Comparison of ENCODE assay signal across 8 cellular contexts in genomic region chr5:50958852-50959457, GRCh38.
DNase-seq lines count a peak whose midpoint lies in the region; ATAC-seq and TF ChIP-seq lines count a peak whose summit lies in the region.

No MANE protein-coding gene starts in this region.

- H3F3A ChIP-seq in SK-N-SH (replicated peaks; ENCODE audit: insufficient read depth), result peaks cover 8% of the 10 kb centered on the region

- no peaks in the 10 kb centered on the region for H3K79me2 ChIP-seq in Karpas-422 (ENCODE audit: low read length)
- H3K79me2 ChIP-seq in SK-N-SH (ENCODE audit: insufficient read depth), result no peaks in the 10 kb centered on the region

- H3K4me3 ChIP-seq in Karpas-422 (ENCODE audit: low read length) (no peak overlapping the region), SK-N-SH (ENCODE audit: low read depth in 2 of 2, low read length in 1 of 2) (peak overlapping the region in 1 of 2 experiments; percentile 23; a peak in 1 of 4 replicates), testis (no peak overlapping the region)

- TF ChIP-seq RAD21 in SK-N-SH (IDR thresholded peaks at IDR 0.05; ENCODE audit: low read length), result peak; percentile 86

- no peaks in the 10 kb centered on the region for H3K36me3 ChIP-seq in Karpas-422 (ENCODE audit: insufficient read depth, low read length)
- H3K36me3 ChIP-seq in SK-N-SH (replicated peaks in 1 of 2; ENCODE audit: control insufficient read depth in 1 of 2, insufficient read depth in 2 of 2, low read length in 1 of 2), result no peaks in the 10 kb centered on the region
- H3K36me3 ChIP-seq in testis (ENCODE audit: low read depth, missing control alignments), result no peaks in the 10 kb centered on the region

- H3K4me1 ChIP-seq in Karpas-422 (ENCODE audit: low read length) (peaks cover 7% of the 10 kb centered on the region), SK-N-SH (ENCODE audit: control insufficient read depth in 1 of 2, insufficient read depth in 2 of 2, low read depth in 1 of 2, low read length in 1 of 2) (peaks cover 0 to 9% of the 10 kb centered on the region in 2 experiments; a peak in 2 of 4 replicates), testis (no peaks in the 10 kb centered on the region)

- POLR2A ChIA-PET in GM10248 (lab: Yijun Ruan, JAX) (no interaction called here), SK-N-SH (lab: Yijun Ruan, JAX) (interaction anchor here (0.6 kb wide), 1 partner anchor 8 kb away, joined by 4 read pairs; no protein-coding TSS in a partner anchor)

- no peaks in the 10 kb centered on the region for H3K27me3 ChIP-seq in Karpas-422 (ENCODE audit: low read length)
- H3K27me3 ChIP-seq in SK-N-SH (ENCODE audit: insufficient read depth), result peaks cover 2% of the 10 kb centered on the region; the same call in 1 of the 2 replicates
- no peaks in the 10 kb centered on the region for H3K27me3 ChIP-seq in testis

- no peak for ATAC-seq in HG03442 (IDR thresholded peaks at IDR 0.05; ENCODE audit: unreplicated experiment)

- CTCF ChIA-PET in GM10248 (lab: Yijun Ruan, JAX), result interaction anchor here (0.8 to 3.2 kb wide), 18 partner anchors 9 to 1708 kb away, joined by 3 to 16 read pairs (median 4); no protein-coding TSS in a partner anchor
- CTCF ChIA-PET in SK-N-SH (lab: Yijun Ruan, JAX), result interaction anchor here (0.6 to 2.9 kb wide), 61 partner anchors 9 to 1990 kb away, joined by 3 to 30 read pairs (median 4); partner anchors contain the start of genes ITGA1 and PELO

- H3K9me2 ChIP-seq in Karpas-422 (replicated peaks; ENCODE audit: insufficient read depth, low read length) (no peaks in the 10 kb centered on the region), SK-N-SH (no peaks in the 10 kb centered on the region)

- peak; percentile 45 for DNase-seq in ACHN
- peak; percentile 23 for DNase-seq in GM10248 (ENCODE audit: extremely low spot score)
- DNase-seq in Karpas-422, result peak; percentile 72
- peak; percentile 59 for DNase-seq in SK-N-SH
- DNase-seq in globus pallidus (ENCODE audit: low spot score), result peak; percentile 69
- DNase-seq in testis, result peak; percentile 69
- DNase-seq in T1000 (lab: John Stamatoyannopoulos, UW), result no peak

- H4K20me1 ChIP-seq in Karpas-422 (ENCODE audit: insufficient read depth, low read depth, low read length) (no peaks in the 10 kb centered on the region), SK-N-SH (ENCODE audit: insufficient read depth) (no peaks in the 10 kb centered on the region)

- in situ Hi-C loops in ACHN (cut with HindIII; ENCODE audit: low pct_ligation_motif_present, low pct_unique_long_range_greater_than_20kb, low sequenced_read_pairs), result no loop called here

- H3K4me2 ChIP-seq in Karpas-422 (ENCODE audit: low read depth, low read length, poor library complexity, severe bottlenecking), result no peak overlapping the region
- no peak overlapping the region for H3K4me2 ChIP-seq in SK-N-SH

- no peak for TF ChIP-seq POLR2A in testis (IDR thresholded peaks at IDR 0.05)

- H3K9ac ChIP-seq in Karpas-422 (ENCODE audit: low read length) (no peak overlapping the region), SK-N-SH (no peak overlapping the region)

- no peak overlapping the region for H2AFZ ChIP-seq in Karpas-422 (ENCODE audit: low read length)
- H2AFZ ChIP-seq in SK-N-SH (ENCODE audit: low read depth), result no peak overlapping the region

- TF ChIP-seq CTCF in GM10248 (IDR thresholded peaks at IDR 0.05; ENCODE audit: control extremely low read depth, extremely low read depth, low read depth, missing control alignments), result peak; percentile 56
- peak; percentile 74 for TF ChIP-seq CTCF in SK-N-SH (IDR thresholded peaks at IDR 0.05)
- TF ChIP-seq CTCF in testis (IDR thresholded peaks at IDR 0.05), result peak; percentile 44 to 75 (median 50)

- 16% methylated on average over 5 of the region's 5 CpGs for WGBS in SK-N-SH (ENCODE audit: low lambda C conversion rate)
- 44% methylated on average over 5 of the region's 5 CpGs for WGBS in testis, 2 donors

- intact Hi-C loops in testis (cut with DNase I; ENCODE audit: low total_unique reads), result no loop called here

- H3K27ac ChIP-seq in Karpas-422 (ENCODE audit: low read length) (no peak overlapping the region), SK-N-SH (ENCODE audit: low read depth in 2 of 2, low read length in 1 of 2) (peak overlapping the region in 1 of 2 experiments; percentile 62; a peak in 2 of 4 replicates), testis (no peak overlapping the region)

- peak in 1 of 2 experiments; percentile 60; a peak in 2 of 4 replicates for TF ChIP-seq EP300 in SK-N-SH (IDR thresholded peaks at IDR 0.05; ENCODE audit: borderline replicate concordance in 1 of 2, low read depth in 1 of 2, low read length in 1 of 2)

- H3K9me3 ChIP-seq in Karpas-422 (ENCODE audit: low read length), result no peaks in the 10 kb centered on the region
- no peaks in the 10 kb centered on the region for H3K9me3 ChIP-seq in SK-N-SH
- H3K9me3 ChIP-seq in testis, result no peaks in the 10 kb centered on the region

TF ChIP-seq in SK-N-SH, 30 proteins besides CTCF, POLR2A, EP300 and RAD21:
- no peak for TF ChIP-seq SIN3A (IDR thresholded peaks at IDR 0.05; ENCODE audit: borderline replicate concordance, low read depth, low read length)
- TF ChIP-seq FOXJ3 (CRISPR knock-in tag; IDR thresholded peaks at IDR 0.05), result no peak
- peak; percentile 62 for TF ChIP-seq SMC3 (IDR thresholded peaks at IDR 0.05; ENCODE audit: low read depth, low read length)
TF ChIP-seq in SK-N-SH: peak in this region for 1.
